1 cellular context compared by ENCODE assay signal in the genomic region with DNA sequence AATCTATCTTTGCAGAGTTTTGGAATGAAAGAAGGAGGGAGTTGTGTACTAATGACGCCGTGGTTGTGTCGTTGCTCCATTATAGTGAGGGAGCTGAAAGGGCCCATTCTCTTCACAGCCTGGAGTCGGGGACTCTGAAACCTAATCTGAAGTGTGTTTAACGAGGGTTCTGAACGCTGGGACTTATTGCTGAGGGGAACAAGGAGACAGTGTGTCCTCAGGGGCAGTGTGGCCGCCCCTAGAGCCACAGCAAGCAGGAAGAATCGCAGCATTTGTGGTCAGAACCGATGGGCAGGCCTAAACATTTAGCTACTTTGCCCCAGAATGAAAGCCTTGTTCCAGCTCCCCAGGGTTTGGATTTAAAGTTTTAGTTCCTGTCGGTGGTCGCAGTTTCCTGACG.
TF ChIP-seq lines count a peak whose summit lies in the region.

No MANE protein-coding gene starts in this region.

TF ChIP-seq in H1, 55 proteins besides CTCF, POLR2A, EP300 and RAD21:
- no peak for TF ChIP-seq HDAC6 (IDR thresholded peaks at IDR 0.05; ENCODE audit: low read depth, low read length)
- TF ChIP-seq, protein P1, sequence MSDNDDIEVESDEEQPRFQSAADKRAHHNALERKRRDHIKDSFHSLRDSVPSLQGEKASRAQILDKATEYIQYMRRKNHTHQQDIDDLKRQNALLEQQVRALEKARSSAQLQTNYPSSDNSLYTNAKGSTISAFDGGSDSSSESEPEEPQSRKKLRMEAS (IDR thresholded peaks at IDR 0.05), result no peak
- no peak for TF ChIP-seq TCF12 (IDR thresholded peaks at IDR 0.05; ENCODE audit: low read depth, low read length)
- TF ChIP-seq BACH1 (IDR thresholded peaks at IDR 0.05; ENCODE audit: low read length), result no peak
- no peak for TF ChIP-seq GABPA (IDR thresholded peaks at IDR 0.05; ENCODE audit: borderline replicate concordance, insufficient read depth, low read length)
- no peak for TF ChIP-seq RBBP5 (IDR thresholded peaks at IDR 0.05; ENCODE audit: borderline replicate concordance, low read depth, low read length)
- TF ChIP-seq CHD1 (IDR thresholded peaks at IDR 0.05; ENCODE audit: low read depth, low read length), result no peak
- TF ChIP-seq FOSL1 (IDR thresholded peaks at IDR 0.05; ENCODE audit: insufficient read depth, low read depth, low read length), result no peak
- TF ChIP-seq SIN3A (conservative IDR thresholded peaks at IDR 0.05 in 1 of 2, IDR thresholded peaks at IDR 0.05 in 1 of 2; ENCODE audit: low read depth in 1 of 2, low read length in 2 of 2), result no peak
